ENCODE assay signal across 35 cellular contexts in the genomic region with DNA sequence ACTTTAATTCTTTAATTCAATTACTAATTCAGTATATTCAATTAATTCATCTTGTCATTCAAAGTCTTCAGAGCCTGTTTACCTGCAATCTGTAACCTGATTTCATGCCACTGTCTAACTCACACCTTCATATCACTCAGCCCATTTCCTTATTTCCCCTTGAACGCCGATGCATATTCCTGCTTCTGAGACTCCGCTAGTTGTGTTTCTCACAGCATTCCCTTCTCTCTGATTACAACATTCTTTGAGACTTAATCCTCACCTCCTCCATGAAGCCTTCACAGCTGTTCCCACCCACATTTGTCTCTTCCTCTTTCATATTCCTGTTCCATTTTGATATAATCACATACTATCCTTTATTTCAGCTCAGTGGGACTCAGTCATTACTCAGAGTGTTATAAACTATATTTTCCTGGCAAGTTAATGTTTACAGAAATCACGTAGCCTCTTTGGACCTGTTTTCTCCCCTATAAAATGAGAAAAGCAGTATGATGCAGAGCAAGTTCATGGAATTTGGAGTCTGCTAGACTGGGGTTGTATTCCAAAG.
"Had no signal": no experiment of that assay in that cellular context is flagged by ENCODE, and none has a peak within 500 bp of the region (broad histone marks: within the 10 kb centered on the region; RNA-seq: fewer than 3 reads in every experiment).

No MANE protein-coding gene starts in this region.

- H3K27ac Mint-ChIP-seq: activated CD4-positive, alpha-beta memory T cell treated with anti-CD3 and anti-CD28 coated beads, Interleukin-2, amount 10 ng/mL, durations not matched to agents 7 days and 5 days; activated CD4-positive, alpha-beta T cell treated with anti-CD3 and anti-CD28 coated beads, Interleukin-2, amount 10 ng/mL, durations not matched to agents 7 days and 5 days; activated naive CD4-positive, alpha-beta T cell treated with anti-CD3 and anti-CD28 coated beads, Interleukin-2, amount 10 ng/mL, durations not matched to agents 7 days and 5 days; activated naive CD4-positive, alpha-beta T cell treated with anti-CD3 and anti-CD28 coated beads, Interleukin-2, amount 50 U/mL, for 72 hours; activated naive CD8-positive, alpha-beta T cell treated with anti-CD3 and anti-CD28 coated beads, Interleukin-2, amount 10 ng/mL, durations not matched to agents 7 days and 5 days; activated T-cell treated with anti-CD3 and anti-CD28 coated beads, Interleukin-2, amount 50 U/mL, for 24 hours; activated T-cell treated with anti-CD3 and anti-CD28 coated beads, Interleukin-2, amount 50 U/mL, for 72 hours; brain; dendritic cell treated with granulocyte-macrophage colony-stimulating factor and Interleukin-4, amounts not matched to agents 40 ng/mL and 50 ng/mL, for 4 days; endodermal cell; T-helper 17 cell; T-helper 2 cell treated with Interferon-gamma antibody and Interleukin-4, amounts not matched to agents 5 μg/mL and 100 μg/mL, for 36 hours; WTC11 had no signal

- H3K9me3 ChIP-seq: ascending aorta, breast epithelium, gastrocnemius medialis, heart right ventricle had no signal

- H3K27me3 ChIP-seq: ascending aorta, breast epithelium, cardiac muscle cell, gastrocnemius medialis, heart right ventricle had no signal

- H3K27ac ChIP-seq: ascending aorta, breast epithelium, cardiac muscle cell, coronary artery, dorsolateral prefrontal cortex, gastrocnemius medialis, heart right ventricle, VCaP had no signal

- DNase-seq: activated CD4-positive, alpha-beta memory T cell treated with anti-CD3 and anti-CD28 coated beads, Interleukin-2, amount 10 ng/mL, durations not matched to agents 7 days and 5 days; activated CD4-positive, alpha-beta T cell treated with anti-CD3 and anti-CD28 coated beads for 1 hour; activated CD4-positive, alpha-beta T cell treated with anti-CD3 and anti-CD28 coated beads for 4 hours; activated CD4-positive, alpha-beta T cell treated with anti-CD3 and anti-CD28 coated beads, Interleukin-2, amount 10 ng/mL, durations not matched to agents 7 days and 5 days; activated CD4-positive, alpha-beta T cell treated with anti-CD3 and anti-CD28 coated beads, Interleukin-2, amount 50 U/mL, for 4 hours; activated CD8-positive, alpha-beta memory T cell treated with anti-CD3 and anti-CD28 coated beads, Interleukin-2, amount 50 U/mL, for 48 hours; activated gamma-delta T cell; activated naive CD4-positive, alpha-beta T cell; activated naive CD4-positive, alpha-beta T cell treated with anti-CD3 and anti-CD28 coated beads, Interleukin-2, amount 10 ng/mL, durations not matched to agents 7 days and 5 days; activated naive CD8-positive, alpha-beta T cell treated with anti-CD3 and anti-CD28 coated beads, Interleukin-2, amount 10 ng/mL, durations not matched to agents 7 days and 5 days; activated T-cell treated with anti-CD3 and anti-CD28 coated beads for 4 hours; activated T-cell treated with anti-CD3 and anti-CD28 coated beads, Interleukin-2, amount 50 U/mL, for 24 hours; activated T-cell treated with anti-CD3 and anti-CD28 coated beads, Interleukin-2, amount 50 U/mL, for 72 hours; central memory CD4-positive, alpha-beta T cell; cerebellar nuclear complex; dorsolateral prefrontal cortex; effector memory CD4-positive, alpha-beta T cell; endodermal cell; foreskin fibroblast; gastrocnemius medialis; heart right ventricle; T-helper 1 cell; T-helper 17 cell; T1000 had no signal

- H3K36me3 Mint-ChIP-seq: activated naive CD4-positive, alpha-beta T cell treated with anti-CD3 and anti-CD28 coated beads, Interleukin-2, amount 10 ng/mL, durations not matched to agents 7 days and 5 days; activated naive CD4-positive, alpha-beta T cell treated with anti-CD3 and anti-CD28 coated beads, Interleukin-2, amount 50 U/mL, for 72 hours; activated naive CD8-positive, alpha-beta T cell treated with anti-CD3 and anti-CD28 coated beads, Interleukin-2, amount 10 ng/mL, durations not matched to agents 7 days and 5 days; brain; WTC11 had no signal

- H3K4me1 Mint-ChIP-seq: activated CD4-positive, alpha-beta memory T cell treated with anti-CD3 and anti-CD28 coated beads, Interleukin-2, amount 10 ng/mL, durations not matched to agents 7 days and 5 days; activated CD4-positive, alpha-beta T cell treated with anti-CD3 and anti-CD28 coated beads, Interleukin-2, amount 10 ng/mL, durations not matched to agents 7 days and 5 days; activated naive CD4-positive, alpha-beta T cell treated with anti-CD3 and anti-CD28 coated beads, Interleukin-2, amount 10 ng/mL, durations not matched to agents 7 days and 5 days; activated naive CD8-positive, alpha-beta T cell treated with anti-CD3 and anti-CD28 coated beads, Interleukin-2, amount 10 ng/mL, durations not matched to agents 7 days and 5 days; brain; T-helper 17 cell had no signal

- H3K36me3 ChIP-seq: ascending aorta, breast epithelium, cardiac muscle cell, gastrocnemius medialis, heart right ventricle had no signal

- H3K4me1 ChIP-seq: ascending aorta, breast epithelium, gastrocnemius medialis, heart right ventricle had no signal

- ATAC-seq: activated naive CD4-positive, alpha-beta T cell treated with anti-CD3 and anti-CD28 coated beads, Interleukin-2, amount 50 U/mL, for 72 hours; activated T-cell treated with anti-CD3 and anti-CD28 coated beads, Interleukin-2, amount 50 U/mL, for 72 hours; esophagus mucosa; gastrocnemius medialis; heart right ventricle; T-helper 17 cell; WTC11 had no signal

- H3K27me3 Mint-ChIP-seq: activated CD4-positive, alpha-beta memory T cell treated with anti-CD3 and anti-CD28 coated beads, Interleukin-2, amount 10 ng/mL, durations not matched to agents 7 days and 5 days; activated naive CD4-positive, alpha-beta T cell treated with anti-CD3 and anti-CD28 coated beads, Interleukin-2, amount 10 ng/mL, durations not matched to agents 7 days and 5 days; dendritic cell treated with granulocyte-macrophage colony-stimulating factor and Interleukin-4, amounts not matched to agents 40 ng/mL and 50 ng/mL, for 4 days; T-helper 17 cell had no signal

- H3K4me3 Mint-ChIP-seq: activated CD4-positive, alpha-beta memory T cell treated with anti-CD3 and anti-CD28 coated beads, Interleukin-2, amount 10 ng/mL, durations not matched to agents 7 days and 5 days; activated CD4-positive, alpha-beta T cell treated with anti-CD3 and anti-CD28 coated beads, Interleukin-2, amount 10 ng/mL, durations not matched to agents 7 days and 5 days; activated naive CD4-positive, alpha-beta T cell treated with anti-CD3 and anti-CD28 coated beads, Interleukin-2, amount 10 ng/mL, durations not matched to agents 7 days and 5 days; activated naive CD8-positive, alpha-beta T cell treated with anti-CD3 and anti-CD28 coated beads, Interleukin-2, amount 10 ng/mL, durations not matched to agents 7 days and 5 days; activated T-cell treated with anti-CD3 and anti-CD28 coated beads, Interleukin-2, amount 50 U/mL, for 24 hours; activated T-cell treated with anti-CD3 and anti-CD28 coated beads, Interleukin-2, amount 50 U/mL, for 72 hours; brain; dendritic cell treated with granulocyte-macrophage colony-stimulating factor and Interleukin-4, amounts not matched to agents 40 ng/mL and 50 ng/mL, for 4 days; endodermal cell; T-helper 17 cell; T-helper 2 cell treated with Interferon-gamma antibody and Interleukin-4, amounts not matched to agents 5 μg/mL and 100 μg/mL, for 36 hours; WTC11 had no signal

- H3K4me3 ChIP-seq: ascending aorta, breast epithelium, cardiac muscle cell, coronary artery, dorsolateral prefrontal cortex, gastrocnemius medialis, heart right ventricle had no signal

- H3K9me3 Mint-ChIP-seq: activated CD4-positive, alpha-beta memory T cell treated with anti-CD3 and anti-CD28 coated beads, Interleukin-2, amount 10 ng/mL, durations not matched to agents 7 days and 5 days; activated CD4-positive, alpha-beta T cell treated with anti-CD3 and anti-CD28 coated beads, Interleukin-2, amount 10 ng/mL, durations not matched to agents 7 days and 5 days; activated naive CD4-positive, alpha-beta T cell treated with anti-CD3 and anti-CD28 coated beads, Interleukin-2, amount 10 ng/mL, durations not matched to agents 7 days and 5 days; activated naive CD4-positive, alpha-beta T cell treated with anti-CD3 and anti-CD28 coated beads, Interleukin-2, amount 50 U/mL, for 72 hours; activated naive CD8-positive, alpha-beta T cell treated with anti-CD3 and anti-CD28 coated beads, Interleukin-2, amount 10 ng/mL, durations not matched to agents 7 days and 5 days; activated T-cell treated with anti-CD3 and anti-CD28 coated beads, Interleukin-2, amount 50 U/mL, for 24 hours; activated T-cell treated with anti-CD3 and anti-CD28 coated beads, Interleukin-2, amount 50 U/mL, for 72 hours; brain; dendritic cell treated with granulocyte-macrophage colony-stimulating factor and Interleukin-4, amounts not matched to agents 40 ng/mL and 50 ng/mL, for 4 days; T-helper 2 cell treated with Interferon-gamma antibody and Interleukin-4, amounts not matched to agents 5 μg/mL and 100 μg/mL, for 36 hours had no signal
